Comparison of ENCODE assay signal across 10 cellular contexts in the genomic region with DNA sequence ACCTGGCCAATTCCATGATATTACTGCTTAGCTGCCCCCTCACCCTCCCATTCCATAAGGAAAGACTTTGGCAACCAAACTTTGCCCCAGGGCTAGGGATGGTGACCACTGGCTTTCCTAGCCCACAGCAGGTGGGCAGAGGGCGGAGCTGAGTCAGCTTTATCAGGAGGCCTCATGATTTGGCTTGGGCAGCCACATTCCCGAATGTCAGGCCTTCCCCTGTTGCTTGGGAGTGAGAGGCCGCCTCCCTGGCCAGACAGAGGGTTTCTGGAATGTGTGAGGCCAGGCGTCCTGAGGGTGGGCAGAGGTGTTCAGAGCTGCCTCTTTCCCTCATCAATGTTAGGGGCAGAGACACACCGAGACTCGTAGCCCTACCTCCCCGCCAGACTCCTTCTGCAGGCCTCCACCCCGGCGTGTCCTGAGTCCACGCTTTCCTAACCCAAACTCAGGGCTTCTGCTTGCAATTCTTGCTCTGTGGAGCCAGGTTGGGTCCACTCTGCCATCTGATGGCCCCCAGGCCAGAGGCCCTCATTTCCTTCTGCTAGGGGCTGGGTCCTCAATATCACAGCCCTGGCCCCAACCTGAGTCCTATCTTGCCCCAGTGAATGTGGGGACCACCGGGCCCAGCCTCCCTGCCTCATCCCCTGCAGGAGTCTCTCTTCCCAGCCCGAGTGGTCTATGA. TPM values are rescaled to one million over a fixed set of nuclear protein-coding genes. Genes with fewer than 3 reads are reported as not detected.
DNase-seq lines count a peak whose midpoint lies in the region; ATAC-seq, FAIRE-seq and TF ChIP-seq lines count a peak whose summit lies in the region.
"Had no signal": no experiment of that assay in that cellular context is flagged by ENCODE, and none has a peak within 500 bp of the region (broad histone marks: within the 10 kb centered on the region; RNA-seq: fewer than 3 reads in every experiment).

No MANE protein-coding gene starts in this region.

- no peaks in the 10 kb centered on the region for H3K27me3 ChIP-seq in WERI-Rb-1 (ENCODE audit: insufficient read depth, low read depth, severe bottlenecking)

- peak overlapping the region; percentile 72 for H3K27ac Mint-ChIP-seq in glutamatergic neuron (ENCODE audit: unreplicated experiment)

- H3K27me3 Mint-ChIP-seq in glutamatergic neuron (ENCODE audit: unreplicated experiment) = peaks cover 14% of the 10 kb centered on the region

- H3K27ac ChIP-seq in WERI-Rb-1 = peak overlapping the region; percentile 89

- no peaks in the 10 kb centered on the region for H3K36me3 Mint-ChIP-seq in glutamatergic neuron (ENCODE audit: unreplicated experiment)

- intact Hi-C loops in sciatic nerve (cut with DNase I) = no loop called here

- H3K4me3 Mint-ChIP-seq in glutamatergic neuron (ENCODE audit: unreplicated experiment) = peak overlapping the region; percentile 52

- no peak for FAIRE-seq in H54 (lab: Jason Lieb, UNC)

- TF ChIP-seq CTCF in WERI-Rb-1 (IDR thresholded peaks at IDR 0.05; ENCODE audit: low read depth, low read length) = no peak
- no peak for TF ChIP-seq CTCF in glutamatergic neuron (IDR thresholded peaks at IDR 0.05; ENCODE audit: partially characterized antibody, unreplicated experiment)

- no peak for TF ChIP-seq POLR2A in H54 (IDR thresholded peaks at IDR 0.05; ENCODE audit: low read depth, low read length)

- no peak overlapping the region for H3K4me3 ChIP-seq in WERI-Rb-1 (ENCODE audit: low read depth, low read length)

- peaks cover 92% of the 10 kb centered on the region for H3K36me3 ChIP-seq in WERI-Rb-1

- peaks cover 54% of the 10 kb centered on the region for H3K4me1 Mint-ChIP-seq in glutamatergic neuron (ENCODE audit: low read depth, unreplicated experiment)

- peaks cover 15% of the 10 kb centered on the region for H3K9me3 Mint-ChIP-seq in glutamatergic neuron (ENCODE audit: unreplicated experiment)

- H3K9me3 ChIP-seq in WERI-Rb-1 (ENCODE audit: severe bottlenecking) = no peaks in the 10 kb centered on the region

- ATAC-seq in sciatic nerve (peak; percentile 22), HG02973 (IDR thresholded peaks at IDR 0.05; ENCODE audit: unreplicated experiment) (no peak)

- DNase-seq in H54 (ENCODE audit: insufficient read length, low spot score) (peak; percentile 75), WERI-Rb-1 (no peak), glutamatergic neuron (no peak), sciatic nerve (ENCODE audit: low spot score) (no peak), NCI-H2107 (lab: John Stamatoyannopoulos, UW) (no peak), GOT3 (lab: John Stamatoyannopoulos, UW) (no peak), NCI-H1694 (lab: John Stamatoyannopoulos, UW) (no peak)
- DNase-seq: mammary epithelial cell, NCI-H345 had no signal

RNA-seq across cellular contexts. Expression of a gene that starts 19.3 kb away (rescaled TPM):
- total RNA-seq in glutamatergic neuron (ENCODE audit: unreplicated experiment) (48.7 TPM), sciatic nerve (32.7 TPM)

RNA-seq across cellular contexts. Expression of a gene that starts 54.5 kb away (rescaled TPM):
- total RNA-seq in glutamatergic neuron (ENCODE audit: unreplicated experiment) (2.7 TPM), sciatic nerve (0.31 TPM)
